ENCODE assay signal across 8 cellular contexts in the genomic region with DNA sequence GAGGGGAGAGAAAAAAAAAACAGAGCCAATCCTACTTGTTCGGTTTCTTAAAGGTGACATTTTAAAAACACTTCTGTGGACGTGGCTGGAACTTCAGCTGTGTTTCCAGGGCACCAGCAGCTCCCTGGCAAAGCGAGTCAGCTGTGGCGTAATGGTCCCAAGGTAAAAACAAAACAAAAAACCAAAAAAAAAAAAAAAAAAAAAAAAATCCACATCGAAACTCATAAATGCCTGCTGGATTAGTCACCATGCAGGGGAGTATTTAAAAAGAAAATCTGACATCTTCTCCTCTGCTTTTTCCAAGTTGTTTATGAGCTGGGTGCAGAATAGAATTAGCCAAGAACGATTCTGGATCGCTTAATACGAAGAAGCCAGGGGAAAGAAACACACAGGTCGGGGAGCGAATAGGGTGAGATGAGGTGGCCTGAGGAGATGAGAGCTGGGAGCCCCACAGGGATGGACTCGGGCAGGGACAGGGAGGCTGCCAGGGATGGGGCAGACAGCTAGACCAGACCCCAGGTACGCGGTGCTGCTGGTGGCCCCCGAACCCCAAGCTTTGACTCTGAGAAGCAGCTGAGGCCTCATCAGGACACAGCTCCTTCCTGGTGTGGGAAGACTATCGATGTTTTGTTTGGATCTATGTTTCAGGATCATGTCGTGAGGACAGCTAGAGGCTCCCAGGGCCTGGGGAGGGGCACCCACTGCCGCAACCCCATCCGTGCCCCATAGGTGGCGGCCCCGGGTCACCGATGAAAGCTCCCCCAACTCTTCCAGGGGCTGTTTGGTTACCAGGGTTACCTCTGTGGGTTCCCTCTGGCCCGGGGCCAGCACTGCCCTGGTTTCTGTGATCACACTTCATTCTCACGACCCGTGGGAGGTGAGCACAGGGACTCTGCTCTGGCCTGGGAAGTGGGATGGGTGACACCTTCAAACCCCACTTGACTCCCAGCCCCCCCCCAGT. TPM values are rescaled to one million over a fixed set of nuclear protein-coding genes. Genes with fewer than 3 reads are reported as not detected.
DNase-seq lines count a peak whose midpoint lies in the region; ATAC-seq, FAIRE-seq and TF ChIP-seq lines count a peak whose summit lies in the region.

No MANE protein-coding gene starts in this region.

- peak; percentile 13; the same call in 1 of the 2 replicates for ATAC-seq in Panc1
- no peak for ATAC-seq in GM18517 (IDR thresholded peaks at IDR 0.05; ENCODE audit: unreplicated experiment)
- no peak for ATAC-seq in GM18870 (IDR thresholded peaks at IDR 0.05; ENCODE audit: unreplicated experiment)

- TF ChIP-seq CTCF in Panc1 (IDR thresholded peaks at IDR 0.05): peak; percentile 62
- peak; percentile 57 for TF ChIP-seq CTCF in fibroblast of villous mesenchyme (IDR thresholded peaks at IDR 0.05; ENCODE audit: insufficient read depth, low read depth, low read length)
- TF ChIP-seq CTCF in sigmoid colon (IDR thresholded peaks at IDR 0.05): peak in 3 of 4 experiments; percentile 28 to 39 (median 35)

- H3K27me3 ChIP-seq in Panc1 (ENCODE audit: control insufficient read depth, insufficient read depth, low read length) (no peaks in the 10 kb centered on the region), sigmoid colon (no peaks in the 10 kb centered on the region)

- WGBS in sigmoid colon, 2 donors: 67 to 73% methylated on average over 24 of the region's 24 CpGs

- TSS peak; percentile 71 for BruUV-seq in Panc1 (replicated peaks; lab: Mats Ljungman, UMichigan)

- CTCF ChIA-PET in Panc1 (lab: Charles Lee): interaction anchor here (0.5 to 0.9 kb wide), 5 partner anchors 9 to 252 kb away, joined by 3 to 13 read pairs (median 7); partner anchors contain the start of gene SNAPC2

- in situ Hi-C loops in Panc1 (cut with HindIII; ENCODE audit: low pct_unique_long_range_greater_than_20kb, low sequenced_read_pairs): no loop called here

- peak overlapping the region; percentile 82 for H3K27ac ChIP-seq in Panc1 (ENCODE audit: low read length)
- H3K27ac ChIP-seq in sigmoid colon: peak overlapping the region; percentile 89 to 97 (median 94)

- H3K36me3 ChIP-seq in Panc1 (ENCODE audit: control insufficient read depth, insufficient read depth, low read length) (no peaks in the 10 kb centered on the region; the same call in 1 of the 2 replicates), sigmoid colon (peaks cover 19 to 32% (median 27%) of the 10 kb centered on the region in 4 donors)

- H3K9me3 ChIP-seq in Panc1 (ENCODE audit: control insufficient read depth, insufficient read depth, low read depth, low read length) (no peaks in the 10 kb centered on the region), sigmoid colon (no peaks in the 10 kb centered on the region)

- peak in 1 of 4 donors; percentile 5 for TF ChIP-seq EP300 in sigmoid colon (IDR thresholded peaks at IDR 0.05)

- DNase-seq in 8988T (peak; percentile 40), GM12892 (ENCODE audit: insufficient read length) (no peak), Panc1 (ENCODE audit: low read depth, low spot score) (no peak), fibroblast of villous mesenchyme (ENCODE audit: low read depth) (peak; percentile 93), sigmoid colon (peak; percentile 92)
- DNase-seq in activated effector memory CD4-positive, alpha-beta T cell treated with anti-CD3 and anti-CD28 coated beads, Interleukin-2, amount 50 U/mL, for 16 hours: peak; percentile 87

- no peak overlapping the region for H3K4me3 ChIP-seq in Panc1 (ENCODE audit: low read depth in 2 of 2, low read length in 2 of 2)
- peak overlapping the region; percentile 27 for H3K4me3 ChIP-seq in fibroblast of villous mesenchyme (ENCODE audit: low read depth, low read length)
- H3K4me3 ChIP-seq in sigmoid colon: peak overlapping the region in 3 of 4 donors; percentile 19 to 36 (median 31)

- intact Hi-C loops in Panc1 (cut with micrococcal nuclease; ENCODE audit: unreplicated experiment): no loop called here
- intact Hi-C loops in sigmoid colon (cut with DNase I): loop anchor here (10.0 kb wide), 3 partner anchors 436 to 1194 kb away; partner anchors contain the start of genes ANGPTL4, GPR108, MBD3L1 and TRIP10

- TF ChIP-seq POLR2A in GM12892 (IDR thresholded peaks at IDR 0.05; ENCODE audit: low read depth, low read length) (no peak), sigmoid colon (IDR thresholded peaks at IDR 0.05) (no peak)

- FAIRE-seq in GM12892 (lab: Jason Lieb, UNC): peak; percentile 56

- peaks cover 45% of the 10 kb centered on the region for H3K4me1 ChIP-seq in Panc1 (ENCODE audit: control insufficient read depth, insufficient read depth, low read length)
- peaks cover 0 to 85% (median 78%) of the 10 kb centered on the region in 4 donors for H3K4me1 ChIP-seq in sigmoid colon

- POLR2A ChIA-PET in Panc1 (lab: Charles Lee): interaction anchor here (0.6 to 0.7 kb wide), 2 partner anchors 15 to 59 kb away, joined by 3 to 11 read pairs; partner anchors contain the start of gene TIMM44

RNA-seq across cellular contexts. Expression of gene CTXN1, which starts 3.1 kb away (rescaled TPM):
- polyA plus RNA-seq in GM12892 (2012; ENCODE audit: missing spikeins): not detected
- total RNA-seq in Panc1 (2021; ENCODE audit: unreplicated experiment) (89.4 TPM), fibroblast of villous mesenchyme (1.9 and 3.0 TPM in 2 replicates), sigmoid colon (10 to 100 TPM; 25.3 to 92.2 (median 38.8) TPM)
- polyA plus RNA-seq in Panc1 (2012; ENCODE audit: insufficient read length): 269 TPM
- 1 to 10 TPM in 1 of 3 donors, under 1 TPM in 2; 0.60 to 2.2 (median 0.92) TPM for polyA plus RNA-seq in sigmoid colon

RNA-seq across cellular contexts. Expression of gene SNAPC2, which starts 8.9 kb away (rescaled TPM):
- polyA plus RNA-seq in GM12892 (2012; ENCODE audit: missing spikeins): 5.7 TPM
- 63.0 TPM for total RNA-seq in Panc1 (2021; ENCODE audit: unreplicated experiment)
- polyA plus RNA-seq in Panc1 (2012; ENCODE audit: insufficient read length): 64.0 TPM
- total RNA-seq in fibroblast of villous mesenchyme: 17.7 and 23.5 TPM in 2 replicates
- total RNA-seq in sigmoid colon: 10 to 100 TPM; 20.3 to 31.2 (median 27.8) TPM
- 10 to 100 TPM; 11.6 to 19.5 (median 16.8) TPM for polyA plus RNA-seq in sigmoid colon

RNA-seq across cellular contexts. Expression of gene TGFBR3L, which starts 14.4 kb away (rescaled TPM):
- not detected for polyA plus RNA-seq in GM12892 (2012; ENCODE audit: missing spikeins)
- total RNA-seq in Panc1 (2021; ENCODE audit: unreplicated experiment) (12.5 TPM), fibroblast of villous mesenchyme (0.86 and 0.97 TPM in 2 replicates), sigmoid colon (1 to 10 TPM in 1 of 4 donors, not detected in 3; 1.8 TPM)
- 38.6 TPM for polyA plus RNA-seq in Panc1 (2012; ENCODE audit: insufficient read length)
- polyA plus RNA-seq in sigmoid colon: not detected

RNA-seq across cellular contexts. Expression of gene TIMM44, which starts 14.4 kb away (rescaled TPM):
- polyA plus RNA-seq in GM12892 (2012; ENCODE audit: missing spikeins): 37.6 TPM
- total RNA-seq in Panc1 (2021; ENCODE audit: unreplicated experiment): 105 TPM
- 123 TPM for polyA plus RNA-seq in Panc1 (2012; ENCODE audit: insufficient read length)
- total RNA-seq in fibroblast of villous mesenchyme: 57.9 and 58.6 TPM in 2 replicates
- 10 to 100 TPM; 51.7 to 80.1 (median 78.6) TPM for total RNA-seq in sigmoid colon
- polyA plus RNA-seq in sigmoid colon: 10 to 100 TPM; 33.0 to 72.4 (median 38.8) TPM

RNA-seq across cellular contexts. Expression of gene MAP2K7, which starts 25.3 kb away (rescaled TPM):
- polyA plus RNA-seq in GM12892 (2012; ENCODE audit: missing spikeins): 10.2 TPM
- 32.9 TPM for total RNA-seq in Panc1 (2021; ENCODE audit: unreplicated experiment)
- polyA plus RNA-seq in Panc1 (2012; ENCODE audit: insufficient read length): 35.2 TPM
- total RNA-seq in fibroblast of villous mesenchyme: 12.1 and 12.2 TPM in 2 replicates
- 10 to 100 TPM; 12.5 to 20.2 (median 17.4) TPM for total RNA-seq in sigmoid colon
- 10 to 100 TPM; 15.6 to 27.8 (median 15.7) TPM for polyA plus RNA-seq in sigmoid colon

Comparison
In these comparisons a context has a peak if more than half of its experiments do, and no peak if none do; other contexts are left out.
1. DNase-seq: peak in 8988T (single experiment), activated effector memory CD4-positive, alpha-beta T cell treated with anti-CD3 and anti-CD28 coated beads, Interleukin-2, amount 50 U/mL, for 16 hours (single experiment), fibroblast of villous mesenchyme (single experiment) and sigmoid colon (single experiment); none in GM12892 (single experiment) and Panc1 (single experiment).
2. H3K4me3 ChIP-seq: peak in fibroblast of villous mesenchyme (single experiment) and sigmoid colon (3 of 4); none in Panc1 (0 of 2).
3. Peak in every context shown above with its lines, with median percentiles within 50 percentile points of each other: CTCF ChIP-seq.